In genomic region chr10:103545771-103546281, GRCh38 we compare ENCODE assay signal across 24 cellular contexts. TPM values are rescaled to one million over a fixed set of nuclear protein-coding genes. Genes with fewer than 3 reads are reported as not detected.
A peak's percentile ranks its signal among the peaks of the same experiment; 100 is the strongest.
DNase-seq lines count a peak whose midpoint lies in the region; ATAC-seq and TF ChIP-seq lines count a peak whose summit lies in the region.
"Had no signal": no experiment of that assay in that cellular context is flagged by ENCODE, and none has a peak within 500 bp of the region (broad histone marks: within the 10 kb centered on the region; RNA-seq: fewer than 3 reads in every experiment).

No MANE protein-coding gene starts in this region.

- H3K4me1 ChIP-seq in right lobe of liver, result peaks cover 0 to 28% (median 11%) of the 10 kb centered on the region in 4 donors
- peaks cover 6% of the 10 kb centered on the region for H3K4me1 ChIP-seq in upper lobe of right lung

- POLR2A ChIA-PET in activated CD4-positive, alpha-beta T cell treated with anti-CD3 and anti-CD28 coated beads, Interleukin-2, amount 10 ng/mL, durations not matched to agents 7 days and 5 days (lab: Charles Lee), result no interaction called here

- 17% methylated on average over 2 of the region's 4 CpGs for WGBS in right lobe of liver (ENCODE audit: insufficient coverage, low coverage, low lambda C conversion rate, missing lambda C conversion rate)

- no peak for TF ChIP-seq CTCF in right lobe of liver (IDR thresholded peaks at IDR 0.05)
- TF ChIP-seq CTCF in upper lobe of right lung (IDR thresholded peaks at IDR 0.05), result no peak

- no peaks in the 10 kb centered on the region for H3K27me3 ChIP-seq in right lobe of liver
- H3K27me3 ChIP-seq in upper lobe of right lung, result no peaks in the 10 kb centered on the region
- H3K27me3 ChIP-seq: BLaER1, heart right ventricle had no signal

- peak; percentile 48 to 53 for DNase-seq in SHP77 (lab: John Stamatoyannopoulos, UW)
- DNase-seq in SHP77 treated with DMSO at 0.1 percent for 48 hours (lab: John Stamatoyannopoulos, UW), result no peak
- DNase-seq in NCI-H526 treated with DMSO at 0.1 percent for 48 hours (lab: John Stamatoyannopoulos, UW), result peak; percentile 2
- peak; percentile 59 to 89 (median 87) for DNase-seq in right lobe of liver
- DNase-seq in upper lobe of right lung, result peak; percentile 31
- DNase-seq in stimulated activated CD4-positive, alpha-beta T cell treated with anti-CD3 and anti-CD28 coated beads, Interleukin-1b, Interleukin-23, amount 100 ng/mL, for 48 hours, result no peak
- DNase-seq in activated CD4-positive, alpha-beta T cell treated with anti-CD3 and anti-CD28 coated beads, Interleukin-2, amount 10 ng/mL, durations not matched to agents 7 days and 5 days, result no peak
- DNase-seq: activated T-cell treated with anti-CD3 and anti-CD28 coated beads, Interleukin-2, amount 50 U/mL, for 48 hours; heart right ventricle; naive B cell; NCI-H2107; NCI-H774; OCI-M1; stimulated activated CD4-positive, alpha-beta T cell treated with anti-CD3 and anti-CD28 coated beads, Interleukin-4, amount 100 ng/mL, for 24 hours had no signal

- TF ChIP-seq POLR2A in right lobe of liver (IDR thresholded peaks at IDR 0.05), result no peak

- ATAC-seq in right lobe of liver (peak; percentile 86 to 89 (median 88)), upper lobe of right lung (no peak), HG03520 (IDR thresholded peaks at IDR 0.05; ENCODE audit: unreplicated experiment) (no peak)
- ATAC-seq: A549; activated naive CD4-positive, alpha-beta T cell treated with anti-CD3 and anti-CD28 coated beads, Interleukin-2, amount 50 U/mL, for 72 hours; heart right ventricle; K562; WTC11 had no signal

- H3K27ac Mint-ChIP-seq in activated CD4-positive, alpha-beta T cell treated with anti-CD3 and anti-CD28 coated beads, Interleukin-2, amount 10 ng/mL, durations not matched to agents 7 days and 5 days, result no peak overlapping the region
- H3K27ac Mint-ChIP-seq: activated naive CD4-positive, alpha-beta T cell treated with anti-CD3 and anti-CD28 coated beads, Interleukin-2, amount 50 U/mL, for 72 hours; naive B cell; T-helper 2 cell treated with Interferon-gamma antibody and Interleukin-4, amounts not matched to agents 5 μg/mL and 100 μg/mL, for 36 hours; WTC11 had no signal

- no peaks in the 10 kb centered on the region for H3K36me3 ChIP-seq in right lobe of liver
- H3K36me3 ChIP-seq in upper lobe of right lung, result no peaks in the 10 kb centered on the region
- H3K36me3 ChIP-seq: BLaER1, HAP-1, heart right ventricle, SJSA1 had no signal

- H3K27ac ChIP-seq in right lobe of liver (peak overlapping the region in 2 of 3 donors; percentile 46 to 47), upper lobe of right lung (no peak overlapping the region)
- H3K27ac ChIP-seq: A549, BLaER1, heart right ventricle, SJSA1 had no signal

- H3K4me3 ChIP-seq in right lobe of liver, result no peak overlapping the region
- H3K4me3 ChIP-seq in upper lobe of right lung, result no peak overlapping the region
- H3K4me3 ChIP-seq: A549, BLaER1, HAP-1, heart right ventricle, K562, SJSA1 had no signal

- H3K4me3 Mint-ChIP-seq in activated CD4-positive, alpha-beta T cell treated with anti-CD3 and anti-CD28 coated beads, Interleukin-2, amount 10 ng/mL, durations not matched to agents 7 days and 5 days, result no peak overlapping the region
- H3K4me3 Mint-ChIP-seq: naive B cell; T-helper 2 cell treated with Interferon-gamma antibody and Interleukin-4, amounts not matched to agents 5 μg/mL and 100 μg/mL, for 36 hours; WTC11 had no signal

- H3K9me3 ChIP-seq in right lobe of liver, result no peaks in the 10 kb centered on the region
- no peaks in the 10 kb centered on the region for H3K9me3 ChIP-seq in upper lobe of right lung
- H3K9me3 ChIP-seq: A549, BLaER1, HAP-1, heart right ventricle, SJSA1 had no signal

- H3K9me3 Mint-ChIP-seq in activated CD4-positive, alpha-beta T cell treated with anti-CD3 and anti-CD28 coated beads, Interleukin-2, amount 10 ng/mL, durations not matched to agents 7 days and 5 days, result no peaks in the 10 kb centered on the region
- H3K9me3 Mint-ChIP-seq: activated naive CD4-positive, alpha-beta T cell treated with anti-CD3 and anti-CD28 coated beads, Interleukin-2, amount 50 U/mL, for 72 hours; naive B cell; T-helper 2 cell treated with Interferon-gamma antibody and Interleukin-4, amounts not matched to agents 5 μg/mL and 100 μg/mL, for 36 hours had no signal

- H3K36me3 Mint-ChIP-seq in activated CD4-positive, alpha-beta T cell treated with anti-CD3 and anti-CD28 coated beads, Interleukin-2, amount 10 ng/mL, durations not matched to agents 7 days and 5 days (ENCODE audit: low read depth), result no peaks in the 10 kb centered on the region
- H3K36me3 Mint-ChIP-seq: activated naive CD4-positive, alpha-beta T cell treated with anti-CD3 and anti-CD28 coated beads, Interleukin-2, amount 50 U/mL, for 72 hours; naive B cell; WTC11 had no signal

- CTCF ChIA-PET in activated CD4-positive, alpha-beta T cell treated with anti-CD3 and anti-CD28 coated beads, Interleukin-2, amount 10 ng/mL, durations not matched to agents 7 days and 5 days (lab: Charles Lee), result interaction anchor here (2.8 kb wide), 1 partner anchor 10 kb away, joined by 11 read pairs; no protein-coding TSS in a partner anchor

- peaks cover 13% of the 10 kb centered on the region for H3K4me1 Mint-ChIP-seq in activated CD4-positive, alpha-beta T cell treated with anti-CD3 and anti-CD28 coated beads, Interleukin-2, amount 10 ng/mL, durations not matched to agents 7 days and 5 days

- peaks cover 14% of the 10 kb centered on the region for H3K27me3 Mint-ChIP-seq in activated CD4-positive, alpha-beta T cell treated with anti-CD3 and anti-CD28 coated beads, Interleukin-2, amount 10 ng/mL, durations not matched to agents 7 days and 5 days

- intact Hi-C loops in right lobe of liver (cut with DNase I) (no loop called here), upper lobe of right lung (cut with DNase I) (no loop called here)

RNA-seq across cellular contexts. Expression of gene NEURL1, which starts 52.3 kb away (rescaled TPM):
- total RNA-seq in right lobe of liver (1 to 10 TPM in 2 of 6 experiments, under 1 TPM in 3, not detected in 1; 0.10 to 1.6 (median 0.83) TPM), upper lobe of right lung (0.64 TPM)
- total RNA-seq in activated CD4-positive, alpha-beta T cell treated with anti-CD3 and anti-CD28 coated beads, Interleukin-2, amount 10 ng/mL, durations not matched to agents 7 days and 5 days, result 1 to 10 TPM; 1.1 to 1.6 TPM
- total RNA-seq: lung microvascular endothelial cell, SJSA1 had no signal

Comparison
In these comparisons a context has a peak if more than half of its experiments do, and no peak if none do; other contexts are left out.
1. DNase-seq: peak in SHP77 (2 of 2), NCI-H526 treated with DMSO at 0.1 percent for 48 hours (single experiment), right lobe of liver (3 of 3) and upper lobe of right lung (single experiment); none in SHP77 treated with DMSO at 0.1 percent for 48 hours (single experiment), stimulated activated CD4-positive, alpha-beta T cell treated with anti-CD3 and anti-CD28 coated beads, Interleukin-1b, Interleukin-23, amount 100 ng/mL, for 48 hours (single experiment) and activated CD4-positive, alpha-beta T cell treated with anti-CD3 and anti-CD28 coated beads, Interleukin-2, amount 10 ng/mL, durations not matched to agents 7 days and 5 days (single experiment).
2. ATAC-seq: peak in right lobe of liver (4 of 4); none in upper lobe of right lung (single experiment) and HG03520 (single experiment).